Comparison of ENCODE assay signal across 20 cellular contexts in the genomic region with DNA sequence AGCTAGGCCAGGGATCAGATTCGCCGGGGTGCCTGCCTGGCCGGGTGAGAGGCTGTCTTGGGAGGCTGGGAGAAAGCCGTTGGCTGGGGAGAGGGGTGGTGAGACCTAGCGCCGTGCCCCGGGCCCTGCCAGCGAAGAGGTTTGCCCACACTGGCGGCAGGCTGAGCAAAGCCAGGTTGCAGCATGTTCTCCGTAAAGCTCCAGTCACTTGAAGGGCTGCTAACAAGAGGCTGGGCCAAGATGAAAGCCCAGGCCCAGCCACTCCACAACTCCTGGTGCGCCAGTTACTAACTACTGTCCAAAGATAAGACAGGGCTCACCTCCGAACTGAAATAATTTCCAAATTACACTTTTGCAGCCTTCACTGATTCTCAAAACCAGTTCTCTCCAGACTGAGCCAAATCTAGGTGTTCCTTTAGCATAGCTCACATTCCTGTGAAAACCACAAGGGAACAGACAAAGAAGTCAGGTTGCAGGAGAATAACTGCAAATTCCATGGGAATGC. TPM values are rescaled to one million over a fixed set of nuclear protein-coding genes. Genes with fewer than 3 reads are reported as not detected.
DNase-seq lines count a peak whose midpoint lies in the region; ATAC-seq and TF ChIP-seq lines count a peak whose summit lies in the region.
"Had no signal": no experiment of that assay in that cellular context is flagged by ENCODE, and none has a peak within 500 bp of the region (broad histone marks: within the 10 kb centered on the region; RNA-seq: fewer than 3 reads in every experiment).

No MANE protein-coding gene starts in this region.

- H3K4me1 Mint-ChIP-seq in progenitor cell of endocrine pancreas (ENCODE audit: low read depth) = peaks cover 10% of the 10 kb centered on the region

- no peak overlapping the region for H2AFZ ChIP-seq in HCT116 (ENCODE audit: low read depth, low read length, poor library complexity, severe bottlenecking)
- H2AFZ ChIP-seq: GM23248 had no signal

- H3K4me3 ChIP-seq in HCT116 (replicated peaks in 1 of 2; ENCODE audit: low read depth in 1 of 2, low read length in 2 of 2) = no peak overlapping the region
- H3K4me3 ChIP-seq in astrocyte of the cerebellum (ENCODE audit: low read depth, low read length) = no peak overlapping the region
- H3K4me3 ChIP-seq in left ventricle myocardium inferior = no peak overlapping the region
- H3K4me3 ChIP-seq: GM23248, heart right ventricle, K562, sigmoid colon, vagina had no signal

- H3K9me3 ChIP-seq in HCT116 (ENCODE audit: control insufficient read depth in 1 of 2, insufficient read depth in 1 of 2, low read depth in 1 of 2, low read length in 2 of 2) = no peaks in the 10 kb centered on the region
- no peaks in the 10 kb centered on the region for H3K9me3 ChIP-seq in left ventricle myocardium inferior (replicated peaks)
- H3K9me3 ChIP-seq: heart right ventricle, sigmoid colon, vagina had no signal

- H3K4me2 ChIP-seq in HCT116 (ENCODE audit: low read length) = no peak overlapping the region

- peaks cover 21% of the 10 kb centered on the region; the same call in 1 of the 2 replicates for H4K20me1 ChIP-seq in HCT116 (ENCODE audit: insufficient read depth)

- H3K36me3 ChIP-seq in HCT116 (ENCODE audit: control insufficient read depth in 1 of 2, insufficient read depth in 2 of 2, low read length in 2 of 2) = peaks cover 34 to 71% of the 10 kb centered on the region in 2 experiments; a peak in 3 of 4 replicates
- H3K36me3 ChIP-seq in left ventricle myocardium inferior = peaks cover 50% of the 10 kb centered on the region

- BruUV-seq in HCT116 (replicated peaks; lab: Mats Ljungman, UMichigan) = TSS peak; percentile 14

- H3K27ac ChIP-seq in HCT116 (ENCODE audit: low read depth, low read length) (peak overlapping the region; percentile 33), left ventricle myocardium inferior (replicated peaks) (peak overlapping the region; percentile 56)
- H3K27ac ChIP-seq: GM23248, sigmoid colon, vagina had no signal

- peaks cover 97% of the 10 kb centered on the region for H3K79me2 ChIP-seq in HCT116 (ENCODE audit: insufficient read depth, low read length)

- H3K27ac Mint-ChIP-seq in progenitor cell of endocrine pancreas = peak overlapping the region; percentile 87

- no peak for TF ChIP-seq RAD21 in HCT116 (IDR thresholded peaks at IDR 0.05; ENCODE audit: low read depth)

- CTCF ChIA-PET in HCT116 (lab: Charles Lee) = interaction anchor here (3.0 kb wide), 1 partner anchor 13 kb away, joined by 11 read pairs; no protein-coding TSS in a partner anchor
- CTCF ChIA-PET in GM10248 (lab: Yijun Ruan, JAX) = interaction anchor here (0.9 to 2.5 kb wide), 2 partner anchors 13 to 45 kb away, joined by 5 to 15 read pairs; no protein-coding TSS in a partner anchor

- DNase-seq in HCT116 (ENCODE audit: low read depth, low spot score) (no peak), astrocyte of the cerebellum (ENCODE audit: low read depth) (peak; percentile 53), left ventricle myocardium inferior (no peak), progenitor cell of endocrine pancreas (ENCODE audit: low spot score, unreplicated experiment) (no peak), GM10248 (ENCODE audit: extremely low spot score) (no peak), dedifferentiated amniotic fluid mesenchymal stem cell (ENCODE audit: extremely low spot score) (no peak)
- DNase-seq: caudate nucleus; GDM1; GM23248; heart right ventricle; left colon; NCI-H1436; NCI-H345; sigmoid colon; stimulated activated CD4-positive, alpha-beta T cell treated with anti-CD3 and anti-CD28 coated beads, Interleukin-4, amount 100 ng/mL, for 4 hours had no signal

- H3K9me2 ChIP-seq in HCT116 (ENCODE audit: insufficient read depth) = no peaks in the 10 kb centered on the region

- no peaks in the 10 kb centered on the region for H3K27me3 Mint-ChIP-seq in progenitor cell of endocrine pancreas

- no peaks in the 10 kb centered on the region for H3K9me3 Mint-ChIP-seq in progenitor cell of endocrine pancreas (ENCODE audit: low read depth)
- H3K9me3 Mint-ChIP-seq: nephron had no signal

- H3K27me3 ChIP-seq in HCT116 (ENCODE audit: insufficient read depth, low read length) (no peaks in the 10 kb centered on the region), left ventricle myocardium inferior (ENCODE audit: low read depth) (no peaks in the 10 kb centered on the region)
- H3K27me3 ChIP-seq: heart right ventricle, sigmoid colon, vagina had no signal

- no peak for TF ChIP-seq POLR2A in HCT116 (IDR thresholded peaks at IDR 0.05; ENCODE audit: borderline replicate concordance, extremely low read depth, insufficient read depth, insufficient read length)

- H3K4me3 Mint-ChIP-seq in progenitor cell of endocrine pancreas (ENCODE audit: low read depth) = no peak overlapping the region
- H3K4me3 Mint-ChIP-seq: nephron had no signal

- H3K9ac ChIP-seq in HCT116 (ENCODE audit: low read length) = no peak overlapping the region
- H3K9ac ChIP-seq: GM23248 had no signal

- RAD21 ChIA-PET in HCT116 (lab: Charles Lee; ENCODE audit: low non-redundant PET in 1 of 2, low total read pairs in 2 of 2, uncharacterized antibody in 2 of 2, unreplicated experiment in 2 of 2) = no interaction called here

- intact Hi-C loops in HCT116 (cut with micrococcal nuclease) (no loop called here), left ventricle myocardium inferior (cut with micrococcal nuclease) (no loop called here)

- peaks cover 7% of the 10 kb centered on the region in 2 experiments; a peak in 3 of 4 replicates for H3K4me1 ChIP-seq in HCT116 (ENCODE audit: control insufficient read depth in 1 of 2, insufficient read depth in 2 of 2, low read length in 2 of 2)
- peaks cover 73% of the 10 kb centered on the region for H3K4me1 ChIP-seq in left ventricle myocardium inferior

- peaks cover 19% of the 10 kb centered on the region for H3K36me3 Mint-ChIP-seq in progenitor cell of endocrine pancreas (ENCODE audit: insufficient read depth)

- POLR2A ChIA-PET in HCT116 (lab: Charles Lee) (no interaction called here), GM10248 (lab: Yijun Ruan, JAX) (interaction anchor here (0.9 kb wide), 1 partner anchor 76 kb away, joined by 3 read pairs; no protein-coding TSS in a partner anchor)

- in situ Hi-C loops in astrocyte of the cerebellum (cut with HindIII; ENCODE audit: low sequenced_read_pairs) = no loop called here

- peak; percentile 52; the same call in 1 of the 2 replicates for ATAC-seq in HCT116
- ATAC-seq in GM18502 (IDR thresholded peaks at IDR 0.05; ENCODE audit: poor library complexity, unreplicated experiment) = no peak
- no peak for ATAC-seq in GM19397 (IDR thresholded peaks at IDR 0.05; ENCODE audit: unreplicated experiment)
- ATAC-seq: K562, left colon had no signal

- TF ChIP-seq CTCF in HCT116 (IDR thresholded peaks at IDR 0.05 in 2 of 3, conservative IDR thresholded peaks at IDR 0.05 in 1 of 3; ENCODE audit: borderline replicate concordance in 1 of 3, insufficient read depth in 1 of 3, low read depth in 2 of 3, low read length in 2 of 3) = no peak
- no peak for TF ChIP-seq CTCF in astrocyte of the cerebellum (IDR thresholded peaks at IDR 0.05; ENCODE audit: low read depth, low read length, missing control alignments)
- no peak for TF ChIP-seq CTCF in left ventricle myocardium inferior (IDR thresholded peaks at IDR 0.05; ENCODE audit: borderline replicate concordance)
- no peak for TF ChIP-seq CTCF in progenitor cell of endocrine pancreas (IDR thresholded peaks at IDR 0.05; ENCODE audit: unreplicated experiment)
- TF ChIP-seq CTCF in GM10248 (IDR thresholded peaks at IDR 0.05; ENCODE audit: control extremely low read depth, extremely low read depth, low read depth, missing control alignments) = no peak

TF ChIP-seq in HCT116, 20 proteins besides CTCF, POLR2A, EP300 and RAD21 (continues in another document):
- TF ChIP-seq CBX3 (IDR thresholded peaks at IDR 0.05; ENCODE audit: low read depth) (no peak), SP1 (IDR thresholded peaks at IDR 0.05; ENCODE audit: low read depth) (no peak), EZH2 (IDR thresholded peaks at IDR 0.05) (no peak), TCF7L2 (IDR thresholded peaks at IDR 0.05; ENCODE audit: borderline replicate concordance, extremely low read depth, insufficient read depth, insufficient read length) (no peak), ZNF274 (IDR thresholded peaks at IDR 0.05; ENCODE audit: low read depth, low read length) (no peak), ATF3 (IDR thresholded peaks at IDR 0.05) (no peak), SIN3A (IDR thresholded peaks at IDR 0.05; ENCODE audit: low read depth) (no peak), SRF (IDR thresholded peaks at IDR 0.05; ENCODE audit: low read depth) (no peak)
- TF ChIP-seq, protein P1, sequence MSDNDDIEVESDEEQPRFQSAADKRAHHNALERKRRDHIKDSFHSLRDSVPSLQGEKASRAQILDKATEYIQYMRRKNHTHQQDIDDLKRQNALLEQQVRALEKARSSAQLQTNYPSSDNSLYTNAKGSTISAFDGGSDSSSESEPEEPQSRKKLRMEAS (IDR thresholded peaks at IDR 0.05) = no peak

RNA-seq across cellular contexts. Expression of gene ELAVL1, which starts 16.3 kb away (rescaled TPM):
- total RNA-seq in HCT116 (2021; ENCODE audit: unreplicated experiment) (134 TPM), left ventricle myocardium inferior (50.5 TPM), progenitor cell of endocrine pancreas (125 and 130 TPM in 2 replicates)
- 71.2 and 74.1 TPM in 2 replicates for polyA plus RNA-seq in HCT116 (2012)

RNA-seq across cellular contexts. Expression of gene TIMM44, which starts 45.7 kb away (rescaled TPM):
- 136 TPM for total RNA-seq in HCT116 (2021; ENCODE audit: unreplicated experiment)
- 75.6 and 76.4 TPM in 2 replicates for polyA plus RNA-seq in HCT116 (2012)
- 89.1 TPM for total RNA-seq in left ventricle myocardium inferior
- total RNA-seq in progenitor cell of endocrine pancreas = 75.0 and 75.2 TPM in 2 replicates
